15 cellular contexts compared by ENCODE assay signal in the genomic region with DNA sequence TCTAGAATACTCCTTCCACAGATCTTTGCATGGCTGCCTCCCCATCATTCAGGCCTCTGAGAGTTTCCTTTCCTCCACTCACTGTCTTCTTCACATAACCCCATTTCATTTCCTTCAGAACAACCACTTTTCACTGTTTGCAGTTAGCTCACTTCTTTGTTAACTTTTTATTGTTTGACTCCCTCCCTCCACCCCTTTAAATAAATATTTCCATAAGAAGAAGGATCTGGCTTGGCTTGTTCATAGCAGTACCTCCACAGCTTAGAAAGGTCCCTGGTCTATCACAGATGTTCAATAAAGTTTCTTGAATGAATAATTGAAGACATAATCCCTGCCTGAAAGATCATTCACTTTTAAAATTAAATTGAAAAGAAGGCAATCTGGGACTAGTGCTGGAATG.
DNase-seq lines count a peak whose midpoint lies in the region; TF ChIP-seq lines count a peak whose summit lies in the region.
"Had no signal": no experiment of that assay in that cellular context is flagged by ENCODE, and none has a peak within 500 bp of the region (broad histone marks: within the 10 kb centered on the region; RNA-seq: fewer than 3 reads in every experiment).

No MANE protein-coding gene starts in this region.

- H3K79me2 ChIP-seq in neural progenitor cell (ENCODE audit: low read depth) (no peaks in the 10 kb centered on the region), smooth muscle cell (ENCODE audit: low read depth) (no peaks in the 10 kb centered on the region)

- H3K36me3 ChIP-seq in colonic mucosa = no peaks in the 10 kb centered on the region
- no peaks in the 10 kb centered on the region for H3K36me3 ChIP-seq in neural progenitor cell
- no peaks in the 10 kb centered on the region for H3K36me3 ChIP-seq in smooth muscle cell (ENCODE audit: low read depth)
- H3K36me3 ChIP-seq: BLaER1 treated with 17β-estradiol and CSF1 and Interleukin-3, amounts not matched to agents 10 nM and 100 nM had no signal

- H3K4me3 ChIP-seq in colonic mucosa = no peak overlapping the region
- no peak overlapping the region for H3K4me3 ChIP-seq in neural progenitor cell
- no peak overlapping the region for H3K4me3 ChIP-seq in smooth muscle cell
- H3K4me3 ChIP-seq: BLaER1 treated with 17β-estradiol and CSF1 and Interleukin-3, amounts not matched to agents 10 nM and 100 nM; GM12878 had no signal

- no peak overlapping the region for H3K4me3 Mint-ChIP-seq in neural progenitor cell
- H3K4me3 Mint-ChIP-seq: CD4-positive, CD25-positive, alpha-beta regulatory T cell; H9 had no signal

- H3K27me3 ChIP-seq in colonic mucosa (no peaks in the 10 kb centered on the region), neural progenitor cell (no peaks in the 10 kb centered on the region), smooth muscle cell (ENCODE audit: low read depth) (peaks cover 3% of the 10 kb centered on the region)
- H3K27me3 ChIP-seq: BLaER1 treated with 17β-estradiol and CSF1 and Interleukin-3, amounts not matched to agents 10 nM and 100 nM had no signal

- H3F3A ChIP-seq in neural progenitor cell (ENCODE audit: low read depth) = no peaks in the 10 kb centered on the region
- no peaks in the 10 kb centered on the region for H3F3A ChIP-seq in smooth muscle cell (ENCODE audit: low read depth)

- no peak overlapping the region for H3K4me2 ChIP-seq in neural progenitor cell
- H3K4me2 ChIP-seq in smooth muscle cell = no peak overlapping the region
- H3K4me2 ChIP-seq: BLaER1 treated with 17β-estradiol and CSF1 and Interleukin-3, amounts not matched to agents 10 nM and 100 nM had no signal

- H3K27ac ChIP-seq in colonic mucosa (peak overlapping the region; percentile 60), neural progenitor cell (no peak overlapping the region), smooth muscle cell (ENCODE audit: low read depth) (no peak overlapping the region)
- H3K27ac ChIP-seq: BLaER1 treated with 17β-estradiol and CSF1 and Interleukin-3, amounts not matched to agents 10 nM and 100 nM had no signal

- DNase-seq in DMS53 (lab: John Stamatoyannopoulos, UW) = peak; percentile 12
- DNase-seq in DMS53 treated with DMSO at 0.1 percent for 48 hours (lab: John Stamatoyannopoulos, UW; ENCODE audit: unreplicated experiment) = no peak
- DNase-seq in colonic mucosa = no peak
- no peak for DNase-seq in neural progenitor cell (ENCODE audit: low spot score)
- DNase-seq in smooth muscle cell (lab: John Stamatoyannopoulos, UW; ENCODE audit: unreplicated experiment) = no peak
- DNase-seq in NCI-H446 treated with DMSO at 0.1 percent for 48 hours (lab: John Stamatoyannopoulos, UW) = no peak
- DNase-seq in SIG-M5 treated with dmso at 0.1 percent for 504 hours (lab: John Stamatoyannopoulos, UW; ENCODE audit: unreplicated experiment) = no peak
- DNase-seq: 8988T; ACHN; CD4-positive, CD25-positive, alpha-beta regulatory T cell; DMS79; GOT3; H9 had no signal

- peaks cover 2% of the 10 kb centered on the region for H3K4me1 Mint-ChIP-seq in neural progenitor cell

- H3K27ac Mint-ChIP-seq in neural progenitor cell = no peak overlapping the region
- H3K27ac Mint-ChIP-seq: CD4-positive, CD25-positive, alpha-beta regulatory T cell; H9 had no signal

- H3K9ac ChIP-seq in colonic mucosa (ENCODE audit: low read depth in 2 of 2, low read length in 2 of 2) = no peak overlapping the region
- H3K9ac ChIP-seq in neural progenitor cell = no peak overlapping the region
- no peak overlapping the region for H3K9ac ChIP-seq in smooth muscle cell (ENCODE audit: low read depth)
- H3K9ac ChIP-seq: BLaER1 treated with 17β-estradiol and CSF1 and Interleukin-3, amounts not matched to agents 10 nM and 100 nM had no signal

- H3K36me3 Mint-ChIP-seq in neural progenitor cell = no peaks in the 10 kb centered on the region
- H3K36me3 Mint-ChIP-seq: CD4-positive, CD25-positive, alpha-beta regulatory T cell had no signal

- intact Hi-C loops in colonic mucosa (cut with DNase I) = no loop called here

- TF ChIP-seq CTCF in colonic mucosa (IDR thresholded peaks at IDR 0.05) = no peak
- TF ChIP-seq CTCF in neural progenitor cell (IDR thresholded peaks at IDR 0.05) = no peak
- no peak for TF ChIP-seq CTCF in smooth muscle cell (IDR thresholded peaks at IDR 0.05; ENCODE audit: borderline replicate concordance, insufficient read depth, poor library complexity, severe bottlenecking)

- no peaks in the 10 kb centered on the region for H3K4me1 ChIP-seq in colonic mucosa
- H3K4me1 ChIP-seq in neural progenitor cell = peaks cover 4% of the 10 kb centered on the region
- H3K4me1 ChIP-seq in smooth muscle cell (ENCODE audit: low read depth) = no peaks in the 10 kb centered on the region

- no peaks in the 10 kb centered on the region for H4K20me1 ChIP-seq in neural progenitor cell (ENCODE audit: low read depth)
- no peaks in the 10 kb centered on the region for H4K20me1 ChIP-seq in smooth muscle cell (ENCODE audit: low read depth)
- H4K20me1 ChIP-seq: BLaER1 treated with 17β-estradiol and CSF1 and Interleukin-3, amounts not matched to agents 10 nM and 100 nM had no signal

- peak overlapping the region; percentile 10 for H2AFZ ChIP-seq in neural progenitor cell (replicated peaks)
- no peak overlapping the region for H2AFZ ChIP-seq in smooth muscle cell (ENCODE audit: low read depth)

- no peaks in the 10 kb centered on the region for H3K9me3 ChIP-seq in colonic mucosa
- no peaks in the 10 kb centered on the region for H3K9me3 ChIP-seq in neural progenitor cell (ENCODE audit: low read depth)
- no peaks in the 10 kb centered on the region for H3K9me3 ChIP-seq in smooth muscle cell (replicated peaks; ENCODE audit: low read depth)

- H3K9me3 Mint-ChIP-seq in neural progenitor cell = peaks cover 1% of the 10 kb centered on the region
- H3K9me3 Mint-ChIP-seq: H9 had no signal

- peaks cover 4% of the 10 kb centered on the region for H3K27me3 Mint-ChIP-seq in neural progenitor cell (ENCODE audit: insufficient read depth, low read depth)
- H3K27me3 Mint-ChIP-seq: CD4-positive, CD25-positive, alpha-beta regulatory T cell had no signal
